ENCODE assay signal across 27 cellular contexts in the genomic region with DNA sequence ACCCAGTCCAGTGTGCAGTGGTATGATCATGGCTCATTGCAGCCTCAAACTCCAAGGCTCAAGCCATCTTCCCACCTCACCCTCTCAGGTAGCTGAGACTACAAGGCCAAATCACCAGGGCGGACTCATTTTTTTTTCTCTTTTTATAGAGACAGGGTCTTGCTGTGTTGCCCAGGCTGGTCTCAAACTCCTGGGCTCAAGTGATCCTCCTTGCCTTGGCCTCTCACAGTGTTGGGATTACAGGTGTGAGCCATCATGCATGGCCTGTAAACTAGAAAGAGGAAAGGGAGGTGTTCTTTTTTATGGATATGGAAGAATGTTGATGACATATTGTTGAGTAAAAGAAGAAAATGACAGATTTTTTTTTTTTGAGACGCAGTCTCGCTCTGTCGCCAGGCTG.
"Had no signal": no experiment of that assay in that cellular context is flagged by ENCODE, and none has a peak within 500 bp of the region (broad histone marks: within the 10 kb centered on the region; RNA-seq: fewer than 3 reads in every experiment).

No MANE protein-coding gene starts in this region.

- ATAC-seq: esophagus mucosa; gastroesophageal sphincter; heart left ventricle; left cardiac atrium; left lung; left ventricle myocardium superior; lower lobe of right lung; naive thymus-derived CD4-positive, alpha-beta T cell; natural killer cell had no signal

- H3K9me3 Mint-ChIP-seq: naive thymus-derived CD4-positive, alpha-beta T cell; natural killer cell had no signal

- H3K4me3 Mint-ChIP-seq: naive thymus-derived CD4-positive, alpha-beta T cell; natural killer cell had no signal

- H2AFZ ChIP-seq: hepatocyte had no signal

- H3K9me3 ChIP-seq: esophagus squamous epithelium, gastroesophageal sphincter, heart left ventricle, left lung, lower lobe of right lung had no signal

- H3K79me2 ChIP-seq: hepatocyte had no signal

- FAIRE-seq: colon, endometrium, frontal cortex, islet of Langerhans, keratinocyte had no signal

- H3K4me2 ChIP-seq: hepatocyte had no signal

- H3K27ac Mint-ChIP-seq: naive thymus-derived CD4-positive, alpha-beta T cell; natural killer cell had no signal

- DNase-seq: dermis blood vessel endothelial cell; dorsolateral prefrontal cortex; effector CD4-positive, alpha-beta T cell; effector memory CD4-positive, alpha-beta T cell; erythroblast; esophagus squamous epithelium; foreskin fibroblast; heart left ventricle; hypothalamus; left cardiac atrium; left lung; left ventricle myocardium superior; lower lobe of right lung; mesenchymal stem cell; midbrain; naive thymus-derived CD4-positive, alpha-beta T cell; natural killer cell had no signal

- H3K27ac ChIP-seq: coronary artery, dorsolateral prefrontal cortex, epithelial cell of prostate, esophagus squamous epithelium, gastroesophageal sphincter, heart left ventricle, hepatocyte, left lung, lower lobe of right lung had no signal

- H3K36me3 Mint-ChIP-seq: naive thymus-derived CD4-positive, alpha-beta T cell; natural killer cell had no signal

- H3K36me3 ChIP-seq: esophagus squamous epithelium, gastroesophageal sphincter, heart left ventricle, left lung, lower lobe of right lung had no signal

- H3K27me3 ChIP-seq: dorsolateral prefrontal cortex had no signal

- H3K4me3 ChIP-seq: coronary artery, dorsolateral prefrontal cortex, esophagus squamous epithelium, gastroesophageal sphincter, heart left ventricle, hepatocyte, left lung, lower lobe of right lung had no signal
